In the genomic region with DNA sequence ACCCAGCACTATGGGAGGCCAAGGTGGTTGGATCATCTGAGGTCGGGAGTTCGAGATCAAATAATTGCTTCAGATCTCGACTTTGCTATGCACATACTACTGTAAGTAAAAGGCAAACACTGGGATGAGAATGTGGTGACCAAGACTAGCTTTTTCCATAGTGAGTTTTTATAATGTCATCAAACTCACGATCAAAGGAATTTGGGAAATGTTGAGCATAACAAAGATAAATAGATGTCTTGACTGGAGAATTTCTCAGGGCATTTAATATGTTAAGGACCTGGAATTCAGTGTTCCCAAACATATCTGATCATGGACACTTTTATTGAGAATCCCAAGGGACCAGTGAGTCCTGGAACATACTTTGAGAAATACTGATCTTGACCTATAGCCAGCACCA, we compare ENCODE assay signal across 26 cellular contexts.
A peak's percentile ranks its signal among the peaks of the same experiment; 100 is the strongest.
DNase-seq lines count a peak whose midpoint lies in the region; ATAC-seq, FAIRE-seq and TF ChIP-seq lines count a peak whose summit lies in the region.
"Had no signal": no experiment of that assay in that cellular context is flagged by ENCODE, and none has a peak within 500 bp of the region (broad histone marks: within the 10 kb centered on the region; RNA-seq: fewer than 3 reads in every experiment).

No MANE protein-coding gene starts in this region.

- H3K18ac ChIP-seq in mesendoderm (ENCODE audit: low read length), result no peak overlapping the region

- H3K27me3 Mint-ChIP-seq in GM23338 (ENCODE audit: insufficient read depth, low read depth, poor library complexity) (no peaks in the 10 kb centered on the region), chondrocyte (ENCODE audit: low read depth) (no peaks in the 10 kb centered on the region)
- H3K27me3 Mint-ChIP-seq: CD4-positive, alpha-beta memory T cell had no signal

- H3K79me2 ChIP-seq in GM23338 (replicated peaks; ENCODE audit: insufficient read depth), result no peaks in the 10 kb centered on the region
- H3K79me2 ChIP-seq in mesendoderm (ENCODE audit: control insufficient read depth, insufficient read depth, low read length), result no peaks in the 10 kb centered on the region

- H2AK5ac ChIP-seq in mesendoderm (ENCODE audit: low read length), result no peak overlapping the region

- H2BK5ac ChIP-seq in mesendoderm (ENCODE audit: low read length), result no peak overlapping the region

- no peaks in the 10 kb centered on the region for H3K9me3 Mint-ChIP-seq in GM23338
- H3K9me3 Mint-ChIP-seq in chondrocyte (ENCODE audit: low read depth), result no peaks in the 10 kb centered on the region
- H3K9me3 Mint-ChIP-seq: CD4-positive, alpha-beta memory T cell had no signal

- H3K9me2 ChIP-seq in GM23338 (ENCODE audit: insufficient read depth), result no peaks in the 10 kb centered on the region

- H3K27me3 ChIP-seq in GM23338 (ENCODE audit: insufficient read depth) (no peaks in the 10 kb centered on the region), mesendoderm (ENCODE audit: insufficient read depth, low read length, poor library complexity) (no peaks in the 10 kb centered on the region), right atrium auricular region (no peaks in the 10 kb centered on the region), uterus (no peaks in the 10 kb centered on the region)

- no CpG with 5 or more reads among the region's 4 CpGs for WGBS in mesendoderm (ENCODE audit: extremely low coverage, insufficient coverage, low lambda C conversion rate)

- H3K4me1 ChIP-seq in GM23338 (ENCODE audit: insufficient read depth) (no peaks in the 10 kb centered on the region), mesendoderm (ENCODE audit: control insufficient read depth, low read depth, low read length) (no peaks in the 10 kb centered on the region), right atrium auricular region (no peaks in the 10 kb centered on the region), uterus (no peaks in the 10 kb centered on the region)
- H3K4me1 ChIP-seq: A549 had no signal

- H2AFZ ChIP-seq in GM23338, result no peak overlapping the region

- peak; percentile 11 for DNase-seq in GM23338 (ENCODE audit: low spot score)
- no peak for DNase-seq in chondrocyte (ENCODE audit: low spot score)
- peak; percentile 11 for DNase-seq in mesendoderm
- DNase-seq in right atrium auricular region (ENCODE audit: low spot score), result no peak
- no peak for DNase-seq in frontal cortex (ENCODE audit: low spot score in 2 of 2)
- DNase-seq in uterus, result no peak
- DNase-seq: AML-193; C1 segment of cervical spinal cord; CD4-positive, alpha-beta memory T cell; COR-L47; DMS53; GDM1; NCI-H1048; NCI-H1417; NCI-H1694 treated with DMSO at 0.1 percent for 48 hours; NCI-H2081; NCI-H2227 treated with DMSO at 0.1 percent for 48 hours; NCI-H526 treated with DMSO at 0.1 percent for 48 hours; Right ventricle myocardium superior; RPMI8226 had no signal

- H3K56ac ChIP-seq in mesendoderm (ENCODE audit: low read length), result no peak overlapping the region

- intact Hi-C loops in uterus (cut with DNase I; ENCODE audit: low total_unique reads), result no loop called here

- H3K79me1 ChIP-seq in mesendoderm (ENCODE audit: low read length), result no peaks in the 10 kb centered on the region

- no peak for ATAC-seq in GM23338
- ATAC-seq in HG03342 (IDR thresholded peaks at IDR 0.05; ENCODE audit: unreplicated experiment), result no peak
- ATAC-seq: A549, GM12878, HCT116 had no signal

- H3K4me1 Mint-ChIP-seq in GM23338 (no peaks in the 10 kb centered on the region), chondrocyte (ENCODE audit: low read depth) (peaks cover 15% of the 10 kb centered on the region)

- no peak overlapping the region for H4K8ac ChIP-seq in mesendoderm (ENCODE audit: low read depth, low read length)

- FAIRE-seq in TTC549 (lab: Jason Lieb, UNC) (peak; percentile 92), frontal cortex (lab: Jason Lieb, UNC) (no peak)
- FAIRE-seq: A549, GM12878 had no signal

- TF ChIP-seq POLR2A in uterus (IDR thresholded peaks at IDR 0.05), result no peak

- no peaks in the 10 kb centered on the region for H3K36me3 ChIP-seq in GM23338 (ENCODE audit: insufficient read depth)
- H3K36me3 ChIP-seq in mesendoderm (ENCODE audit: control insufficient read depth, insufficient read depth, low read length), result no peaks in the 10 kb centered on the region
- no peaks in the 10 kb centered on the region for H3K36me3 ChIP-seq in right atrium auricular region
- H3K36me3 ChIP-seq in uterus, result no peaks in the 10 kb centered on the region

- H3F3A ChIP-seq in GM23338 (replicated peaks; ENCODE audit: low read depth), result no peaks in the 10 kb centered on the region

- H3K4me2 ChIP-seq in GM23338 (no peak overlapping the region), mesendoderm (ENCODE audit: low read length) (no peak overlapping the region)
- H3K4me2 ChIP-seq: A549, KMS-11 had no signal

- H3K4me3 ChIP-seq in GM23338, result no peak overlapping the region
- no peak overlapping the region for H3K4me3 ChIP-seq in mesendoderm (ENCODE audit: low read length)
- H3K4me3 ChIP-seq in right atrium auricular region, result no peak overlapping the region
- no peak overlapping the region for H3K4me3 ChIP-seq in uterus
- H3K4me3 ChIP-seq: A549, GM12878 had no signal

- TF ChIP-seq CTCF in GM23338 (conservative IDR thresholded peaks at IDR 0.05; ENCODE audit: low read depth in 2 of 2) (no peak), chondrocyte (IDR thresholded peaks at IDR 0.05) (no peak), right atrium auricular region (IDR thresholded peaks at IDR 0.05) (no peak), uterus (IDR thresholded peaks at IDR 0.05) (no peak)

- no peak overlapping the region for H2BK15ac ChIP-seq in mesendoderm (replicated peaks; ENCODE audit: low read depth)

- no peaks in the 10 kb centered on the region for H4K20me1 ChIP-seq in GM23338 (replicated peaks; ENCODE audit: insufficient read depth)

- no peaks in the 10 kb centered on the region for H3K36me3 Mint-ChIP-seq in GM23338 (ENCODE audit: low read depth)
- H3K36me3 Mint-ChIP-seq in chondrocyte (ENCODE audit: low read depth), result no peaks in the 10 kb centered on the region

- H3K27ac ChIP-seq in GM23338 (ENCODE audit: low read depth), result no peak overlapping the region
- H3K27ac ChIP-seq in mesendoderm (ENCODE audit: low read depth, low read length), result no peak overlapping the region
- H3K27ac ChIP-seq in right atrium auricular region, result no peak overlapping the region
- H3K27ac ChIP-seq in uterus, result no peak overlapping the region
- H3K27ac ChIP-seq: A549, KMS-11 had no signal

- H4K5ac ChIP-seq in mesendoderm (ENCODE audit: low read length), result no peak overlapping the region

- H3K4ac ChIP-seq in mesendoderm (ENCODE audit: low read depth, low read length), result no peak overlapping the region

- H3K9ac ChIP-seq in mesendoderm (ENCODE audit: low read length), result no peak overlapping the region
- H3K9ac ChIP-seq: KMS-11 had no signal

- H2BK120ac ChIP-seq in mesendoderm (ENCODE audit: low read depth, low read length), result no peak overlapping the region

- no peak overlapping the region for H3K4me3 Mint-ChIP-seq in GM23338
- H3K4me3 Mint-ChIP-seq in chondrocyte (ENCODE audit: unreplicated experiment), result no peak overlapping the region

- H3K9me3 ChIP-seq in right atrium auricular region (no peaks in the 10 kb centered on the region), uterus (no peaks in the 10 kb centered on the region)
- H3K9me3 ChIP-seq: A549 had no signal

- H3K23ac ChIP-seq in mesendoderm (ENCODE audit: low read length), result no peak overlapping the region

- H3K27ac Mint-ChIP-seq in GM23338 (no peak overlapping the region), chondrocyte (ENCODE audit: unreplicated experiment) (peak overlapping the region; percentile 28)

TF ChIP-seq in GM23338, 12 proteins besides CTCF, POLR2A, EP300 and RAD21 (continues in another document):
- TF ChIP-seq ZNF114 (CRISPR knock-in tag; IDR thresholded peaks at IDR 0.05) (no peak), JUNB (IDR thresholded peaks at IDR 0.05; ENCODE audit: unreplicated experiment) (no peak)
- TF ChIP-seq, protein P1, sequence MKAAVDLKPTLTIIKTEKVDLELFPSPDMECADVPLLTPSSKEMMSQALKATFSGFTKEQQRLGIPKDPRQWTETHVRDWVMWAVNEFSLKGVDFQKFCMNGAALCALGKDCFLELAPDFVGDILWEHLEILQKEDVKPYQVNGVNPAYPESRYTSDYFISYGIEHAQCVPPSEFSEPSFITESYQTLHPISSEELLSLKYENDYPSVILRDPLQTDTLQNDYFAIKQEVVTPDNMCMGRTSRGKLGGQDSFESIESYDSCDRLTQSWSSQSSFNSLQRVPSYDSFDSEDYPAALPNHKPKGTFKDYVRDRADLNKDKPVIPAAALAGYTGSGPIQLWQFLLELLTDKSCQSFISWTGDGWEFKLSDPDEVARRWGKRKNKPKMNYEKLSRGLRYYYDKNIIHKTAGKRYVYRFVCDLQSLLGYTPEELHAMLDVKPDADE (IDR thresholded peaks at IDR 0.05), result no peak

Comparison
In these comparisons a context has a peak if more than half of its experiments do, and no peak if none do; other contexts are left out.
1. DNase-seq: peak in GM23338 (single experiment) and mesendoderm (single experiment); none in chondrocyte (single experiment), right atrium auricular region (single experiment), frontal cortex (0 of 2) and uterus (0 of 2).